In the genomic region with DNA sequence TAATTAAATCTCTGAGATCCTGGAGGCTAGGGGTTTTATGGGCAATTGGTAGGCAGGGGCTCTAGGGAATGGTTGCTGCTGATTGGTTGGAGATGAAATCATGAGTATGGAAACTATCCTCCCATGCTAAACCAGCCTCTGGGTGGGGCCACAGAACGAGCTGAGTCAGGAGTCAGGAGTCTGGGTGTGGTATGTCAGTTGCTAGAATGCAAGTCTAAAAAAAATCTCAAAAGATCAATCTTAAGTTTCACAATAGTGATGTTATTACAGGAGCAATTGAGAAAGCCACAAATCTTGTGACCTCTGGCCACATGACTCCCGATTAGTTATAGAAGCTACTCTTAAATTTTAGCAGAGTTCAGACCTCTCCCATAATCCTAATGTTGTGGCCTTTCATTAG, we compare ENCODE assay signal across 23 cellular contexts.
DNase-seq lines count a peak whose midpoint lies in the region; ATAC-seq and TF ChIP-seq lines count a peak whose summit lies in the region.
"Had no signal": no experiment of that assay in that cellular context is flagged by ENCODE, and none has a peak within 500 bp of the region (broad histone marks: within the 10 kb centered on the region; RNA-seq: fewer than 3 reads in every experiment).

No MANE protein-coding gene starts in this region.

- H3K9me3 ChIP-seq in PC-9 (ENCODE audit: insufficient read depth, low read depth) (peaks cover 12% of the 10 kb centered on the region), endodermal cell (ENCODE audit: control insufficient read depth, low read length) (peaks cover 43% of the 10 kb centered on the region)
- H3K9me3 ChIP-seq: tibial artery had no signal

- H3K27ac ChIP-seq in PC-9 = 0 out of 2 replicates have a peak overlapping the region, but pooled peaks have one; percentile 9
- H3K27ac ChIP-seq in endodermal cell (ENCODE audit: low read depth, low read length) = no peak overlapping the region
- H3K27ac ChIP-seq: gastroesophageal sphincter, tibial artery had no signal

- DNase-seq in NCI-H748 (lab: John Stamatoyannopoulos, UW; ENCODE audit: unreplicated experiment) (peak; percentile 10), NCI-H748 treated with DMSO at 0.1 percent for 48 hours (lab: John Stamatoyannopoulos, UW) (no peak), PC-9 (peak in 1 of 2 experiments; percentile 71), endodermal cell (no peak), NCI-H2171 (lab: John Stamatoyannopoulos, UW) (no peak), GM03348 (ENCODE audit: low spot score) (no peak), GF-D8 (lab: John Stamatoyannopoulos, UW) (no peak)
- no peak for DNase-seq in activated CD8-positive, alpha-beta T cell treated with anti-CD3 and anti-CD28 coated beads, Interleukin-2, amount 10 ng/mL, durations not matched to agents 7 days and 5 days
- DNase-seq: 8988T; activated T-cell treated with anti-CD3 and anti-CD28 coated beads, Interleukin-2, amount 50 U/mL, for 24 hours; C1 segment of cervical spinal cord; DMS153; IMR-90; NCI-H1417; NCI-H345; SW 1271; tibial artery had no signal

- intact Hi-C loops in PC-9 (cut with micrococcal nuclease; ENCODE audit: unreplicated experiment) = no loop called here

- TF ChIP-seq CTCF in PC-9 (conservative IDR thresholded peaks at IDR 0.05) = no peak
- TF ChIP-seq CTCF in endodermal cell (conservative IDR thresholded peaks at IDR 0.05) = no peak

- H3K27ac Mint-ChIP-seq in endodermal cell = no peak overlapping the region
- H3K27ac Mint-ChIP-seq in activated CD8-positive, alpha-beta T cell treated with anti-CD3 and anti-CD28 coated beads, Interleukin-2, amount 10 ng/mL, durations not matched to agents 7 days and 5 days = no peak overlapping the region
- H3K27ac Mint-ChIP-seq: activated naive CD8-positive, alpha-beta T cell; activated T-cell treated with anti-CD3 and anti-CD28 coated beads, Interleukin-2, amount 50 U/mL, for 24 hours; stimulated activated effector memory CD8-positive, alpha-beta T cell treated with anti-CD3 and anti-CD28 coated beads, Interleukin-12 subunit alpha, Interleukin-12 subunit beta, amount 100 ng/mL, for 72 hours had no signal

- CTCF ChIA-PET in PC-9 (lab: Charles Lee) = no interaction called here
- CTCF ChIA-PET in activated CD8-positive, alpha-beta T cell treated with anti-CD3 and anti-CD28 coated beads, Interleukin-2, amount 10 ng/mL, durations not matched to agents 7 days and 5 days (lab: Charles Lee) = no interaction called here

- POLR2A ChIA-PET in PC-9 (lab: Charles Lee; ENCODE audit: unreplicated experiment) = no interaction called here
- POLR2A ChIA-PET in activated CD8-positive, alpha-beta T cell treated with anti-CD3 and anti-CD28 coated beads, Interleukin-2, amount 10 ng/mL, durations not matched to agents 7 days and 5 days (lab: Charles Lee) = no interaction called here

- H3K36me3 ChIP-seq in PC-9 (ENCODE audit: low read depth) = 0 out of 2 replicates have a peak, but pooled peaks cover 3% of the 10 kb centered on the region
- no peaks in the 10 kb centered on the region for H3K36me3 ChIP-seq in endodermal cell (ENCODE audit: control insufficient read depth, insufficient read depth, low read length)
- H3K36me3 ChIP-seq: gastroesophageal sphincter, tibial artery had no signal

- H3K27me3 ChIP-seq in PC-9 (ENCODE audit: insufficient read depth, low read depth) (no peaks in the 10 kb centered on the region), endodermal cell (ENCODE audit: control insufficient read depth, insufficient read depth, low read length, poor library complexity, severe bottlenecking) (no peaks in the 10 kb centered on the region)
- H3K27me3 ChIP-seq: gastroesophageal sphincter, tibial artery had no signal

- no peak overlapping the region for H3K4me3 Mint-ChIP-seq in endodermal cell
- no peak overlapping the region for H3K4me3 Mint-ChIP-seq in activated CD8-positive, alpha-beta T cell treated with anti-CD3 and anti-CD28 coated beads, Interleukin-2, amount 10 ng/mL, durations not matched to agents 7 days and 5 days
- H3K4me3 Mint-ChIP-seq: activated naive CD8-positive, alpha-beta T cell; activated T-cell treated with anti-CD3 and anti-CD28 coated beads, Interleukin-2, amount 50 U/mL, for 24 hours; central memory CD8-positive, alpha-beta T cell; stimulated activated effector memory CD8-positive, alpha-beta T cell treated with anti-CD3 and anti-CD28 coated beads, Interleukin-12 subunit alpha, Interleukin-12 subunit beta, amount 100 ng/mL, for 72 hours had no signal

- WGBS in endodermal cell (ENCODE audit: insufficient coverage in 1 of 2, insufficient read length in 1 of 2), 2 experiments = 86 to 100% methylated on average over 1 to 2 of the region's 2 CpGs

- H3K9me2 ChIP-seq in PC-9 (ENCODE audit: insufficient read depth) = no peaks in the 10 kb centered on the region

- H3K4me1 ChIP-seq in PC-9 (replicated peaks; ENCODE audit: insufficient read depth) (peaks cover 24% of the 10 kb centered on the region), endodermal cell (ENCODE audit: control insufficient read depth, insufficient read depth, low read length) (peaks cover 4% of the 10 kb centered on the region)
- H3K4me1 ChIP-seq: gastroesophageal sphincter, tibial artery had no signal

- no peak overlapping the region for H3K9ac ChIP-seq in endodermal cell (ENCODE audit: extremely low read depth, low read length, poor library complexity, severe bottlenecking)

- peaks cover 16% of the 10 kb centered on the region for H3K36me3 Mint-ChIP-seq in endodermal cell (ENCODE audit: low read depth)
- no peaks in the 10 kb centered on the region for H3K36me3 Mint-ChIP-seq in activated CD8-positive, alpha-beta T cell treated with anti-CD3 and anti-CD28 coated beads, Interleukin-2, amount 10 ng/mL, durations not matched to agents 7 days and 5 days (ENCODE audit: low read depth)
- H3K36me3 Mint-ChIP-seq: activated naive CD8-positive, alpha-beta T cell; stimulated activated effector memory CD8-positive, alpha-beta T cell treated with anti-CD3 and anti-CD28 coated beads, Interleukin-12 subunit alpha, Interleukin-12 subunit beta, amount 100 ng/mL, for 72 hours had no signal

- H3K79me2 ChIP-seq in PC-9 (ENCODE audit: low read depth) = no peaks in the 10 kb centered on the region

- H3K4me2 ChIP-seq in PC-9 = no peak overlapping the region
- H3K4me2 ChIP-seq: smooth muscle cell had no signal

- H4K20me1 ChIP-seq in PC-9 (ENCODE audit: insufficient read depth) = no peaks in the 10 kb centered on the region

- H3K9me3 Mint-ChIP-seq in endodermal cell = peaks cover 48% of the 10 kb centered on the region
- H3K9me3 Mint-ChIP-seq in activated CD8-positive, alpha-beta T cell treated with anti-CD3 and anti-CD28 coated beads, Interleukin-2, amount 10 ng/mL, durations not matched to agents 7 days and 5 days (ENCODE audit: insufficient read depth) = no peaks in the 10 kb centered on the region
- H3K9me3 Mint-ChIP-seq: activated T-cell treated with anti-CD3 and anti-CD28 coated beads, Interleukin-2, amount 50 U/mL, for 24 hours; central memory CD8-positive, alpha-beta T cell; stimulated activated effector memory CD8-positive, alpha-beta T cell treated with anti-CD3 and anti-CD28 coated beads, Interleukin-12 subunit alpha, Interleukin-12 subunit beta, amount 100 ng/mL, for 72 hours had no signal

- H2AFZ ChIP-seq in PC-9 = no peak overlapping the region

- H3K4me1 Mint-ChIP-seq in endodermal cell = peaks cover 8% of the 10 kb centered on the region
- no peaks in the 10 kb centered on the region for H3K4me1 Mint-ChIP-seq in activated CD8-positive, alpha-beta T cell treated with anti-CD3 and anti-CD28 coated beads, Interleukin-2, amount 10 ng/mL, durations not matched to agents 7 days and 5 days (ENCODE audit: low read depth)
- H3K4me1 Mint-ChIP-seq: central memory CD8-positive, alpha-beta T cell; stimulated activated effector memory CD8-positive, alpha-beta T cell treated with anti-CD3 and anti-CD28 coated beads, Interleukin-12 subunit alpha, Interleukin-12 subunit beta, amount 100 ng/mL, for 72 hours had no signal

- H3K4me3 ChIP-seq in PC-9 (no peak overlapping the region), endodermal cell (ENCODE audit: low read length) (peak overlapping the region; percentile 51)
- H3K4me3 ChIP-seq: gastroesophageal sphincter, smooth muscle cell, tibial artery had no signal

- BruUV-seq in PC-9 (replicated peaks; lab: Mats Ljungman, UMichigan) = no TSS peak

- no peak for ATAC-seq in activated CD8-positive, alpha-beta T cell treated with anti-CD3 and anti-CD28 coated beads, Interleukin-2, amount 10 ng/mL, durations not matched to agents 7 days and 5 days
- ATAC-seq: gastroesophageal sphincter; Panc1; stimulated activated effector memory CD8-positive, alpha-beta T cell treated with anti-CD3 and anti-CD28 coated beads, Interleukin-12 subunit alpha, Interleukin-12 subunit beta, amount 100 ng/mL, for 72 hours had no signal

- no peaks in the 10 kb centered on the region for H3K27me3 Mint-ChIP-seq in endodermal cell (ENCODE audit: insufficient read depth)
- no peaks in the 10 kb centered on the region for H3K27me3 Mint-ChIP-seq in activated CD8-positive, alpha-beta T cell treated with anti-CD3 and anti-CD28 coated beads, Interleukin-2, amount 10 ng/mL, durations not matched to agents 7 days and 5 days (ENCODE audit: low read depth)
- H3K27me3 Mint-ChIP-seq: activated naive CD8-positive, alpha-beta T cell; activated T-cell treated with anti-CD3 and anti-CD28 coated beads, Interleukin-2, amount 50 U/mL, for 24 hours; central memory CD8-positive, alpha-beta T cell had no signal

- H3F3A ChIP-seq in PC-9 (ENCODE audit: insufficient read depth, low read depth) = no peaks in the 10 kb centered on the region; the same call in 1 of the 2 replicates
